Comparison of ENCODE assay signal across 8 cellular contexts in the genomic region with DNA sequence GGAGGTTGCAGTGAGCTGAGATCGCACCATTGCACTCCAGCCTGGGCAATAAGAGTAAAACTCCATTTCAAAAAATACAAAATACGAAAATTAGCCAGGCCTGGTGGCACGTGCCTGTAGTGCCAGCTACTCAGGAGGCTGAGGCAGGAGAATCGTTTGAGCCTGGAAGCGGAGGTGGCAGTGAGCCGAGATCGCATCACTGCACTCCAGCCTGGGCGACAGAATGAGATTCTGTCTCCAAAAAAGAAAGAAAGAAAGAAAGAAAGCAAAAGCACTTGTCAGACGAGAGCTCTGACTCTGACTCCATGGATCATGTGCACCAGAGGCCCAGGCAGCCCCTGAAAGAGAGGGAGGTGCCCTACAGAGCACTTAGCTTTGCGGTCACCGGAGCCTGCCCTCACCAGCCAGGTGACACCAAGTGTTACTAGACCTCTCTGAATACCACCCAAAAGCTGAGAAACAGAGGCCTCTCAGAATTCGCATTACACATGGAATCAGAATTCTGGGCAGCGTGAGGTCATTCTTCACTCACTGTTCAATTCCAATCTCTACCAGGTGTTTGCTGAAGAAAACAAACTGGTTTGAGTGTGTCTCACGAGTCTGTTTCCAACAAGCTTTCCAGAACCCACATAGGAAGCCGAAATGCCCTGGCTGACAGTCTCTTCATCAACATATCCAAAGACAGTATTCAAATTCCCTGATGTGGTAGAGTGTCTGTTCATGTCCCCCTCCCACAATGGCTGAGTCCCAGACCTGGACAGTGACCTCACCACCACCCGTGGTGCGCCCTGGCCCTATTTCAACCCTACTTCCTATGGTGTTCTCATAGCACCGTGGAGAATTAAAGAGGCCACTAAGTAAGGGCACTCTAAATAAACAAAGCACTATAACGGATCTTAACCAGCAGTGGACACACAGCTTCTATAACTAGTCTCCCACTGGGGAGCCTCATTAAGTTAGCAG. TPM values are rescaled to one million over a fixed set of nuclear protein-coding genes. Genes with fewer than 3 reads are reported as not detected.
DNase-seq lines count a peak whose midpoint lies in the region; ATAC-seq and TF ChIP-seq lines count a peak whose summit lies in the region.

No MANE protein-coding gene starts in this region.

- H3K4me3 ChIP-seq in GM08714 (ENCODE audit: low read length) (peak overlapping the region; percentile 94), NT2/D1 (ENCODE audit: insufficient read length, low read depth) (peak overlapping the region; percentile 67)
- peak overlapping the region; percentile 93 for H3K4me3 ChIP-seq in effector memory CD4-positive, alpha-beta T cell (ENCODE audit: insufficient read depth, low read depth, low read length, poor library complexity, severe bottlenecking)

- no peaks in the 10 kb centered on the region for H3K9me3 Mint-ChIP-seq in naive thymus-derived CD8-positive, alpha-beta T cell

- H3K27me3 Mint-ChIP-seq in naive thymus-derived CD8-positive, alpha-beta T cell = no peaks in the 10 kb centered on the region

- peaks cover 22% of the 10 kb centered on the region for H3K36me3 ChIP-seq in NT2/D1 (ENCODE audit: insufficient read depth, insufficient read length, low read length)
- H3K36me3 ChIP-seq in effector memory CD4-positive, alpha-beta T cell (ENCODE audit: control insufficient read depth, insufficient read depth, low read length) = peaks cover 16% of the 10 kb centered on the region

- H3K4me1 ChIP-seq in NT2/D1 (ENCODE audit: insufficient read depth, insufficient read length) = no peaks in the 10 kb centered on the region
- peaks cover 16% of the 10 kb centered on the region for H3K4me1 ChIP-seq in effector memory CD4-positive, alpha-beta T cell (ENCODE audit: control insufficient read depth, insufficient read depth, low read length, poor library complexity, severe bottlenecking)

- H3K4me1 Mint-ChIP-seq in naive thymus-derived CD8-positive, alpha-beta T cell = peaks cover 23 to 41% (median 33%) of the 10 kb centered on the region in 4 donors

- DNase-seq in NT2/D1 (ENCODE audit: low read depth, low spot score) (no peak), OCI-M2 (lab: John Stamatoyannopoulos, UW; ENCODE audit: unreplicated experiment) (no peak), GM10266 (ENCODE audit: extremely low spot score) (no peak), NCI-H2171 (lab: John Stamatoyannopoulos, UW) (no peak)
- no peak for DNase-seq in effector memory CD4-positive, alpha-beta T cell
- peak in 1 of 10 donors; percentile 9 for DNase-seq in naive thymus-derived CD8-positive, alpha-beta T cell

- peak overlapping the region; percentile 31 to 100 (median 99) for H3K27ac Mint-ChIP-seq in naive thymus-derived CD8-positive, alpha-beta T cell

- peak overlapping the region; percentile 91 to 98 (median 96) for H3K4me3 Mint-ChIP-seq in naive thymus-derived CD8-positive, alpha-beta T cell

- ATAC-seq in naive thymus-derived CD8-positive, alpha-beta T cell = no peak
- no peak for ATAC-seq in HG02610 (IDR thresholded peaks at IDR 0.05; ENCODE audit: unreplicated experiment)

- no peaks in the 10 kb centered on the region for H3K27me3 ChIP-seq in NT2/D1 (ENCODE audit: insufficient read depth, insufficient read length)
- H3K27me3 ChIP-seq in effector memory CD4-positive, alpha-beta T cell (replicated peaks; ENCODE audit: control insufficient read depth, insufficient read depth, low read length, poor library complexity, severe bottlenecking) = no peaks in the 10 kb centered on the region

- H3K27ac ChIP-seq in effector memory CD4-positive, alpha-beta T cell (ENCODE audit: insufficient read depth, low read length, poor library complexity, severe bottlenecking) = no peak overlapping the region

- peak overlapping the region; percentile 91 for H3K9ac ChIP-seq in NT2/D1 (ENCODE audit: insufficient read length, low read depth)

- H3K36me3 Mint-ChIP-seq in naive thymus-derived CD8-positive, alpha-beta T cell = peaks cover 0 to 22% (median 0%) of the 10 kb centered on the region in 3 donors

- no peak for TF ChIP-seq CTCF in GM10266 (IDR thresholded peaks at IDR 0.05; ENCODE audit: control insufficient read depth, insufficient read depth, low read depth, missing control alignments)

- POLR2A ChIA-PET in naive thymus-derived CD8-positive, alpha-beta T cell (lab: Charles Lee) = interaction anchor here (0.6 to 3.5 kb wide), 8 partner anchors 8 to 94 kb away, joined by 3 to 33 read pairs (median 4); a partner anchor contains a TSS

- no peaks in the 10 kb centered on the region for H3K9me3 ChIP-seq in NT2/D1 (ENCODE audit: insufficient read depth, low read length)
- no peaks in the 10 kb centered on the region for H3K9me3 ChIP-seq in effector memory CD4-positive, alpha-beta T cell (ENCODE audit: control insufficient read depth, low read length)

RNA-seq across cellular contexts. Expression of a gene that starts 1.5 kb away (rescaled TPM):
- 10 to 100 TPM; 63.9 to 70.6 TPM for total RNA-seq in naive thymus-derived CD8-positive, alpha-beta T cell
- polyA plus RNA-seq in naive thymus-derived CD8-positive, alpha-beta T cell = 1 to 10 TPM; 3.1 to 4.9 (median 4.8) TPM

RNA-seq across cellular contexts. Expression of a gene that starts 29.4 kb away (rescaled TPM):
- 10 to 100 TPM; 12.2 to 13.1 TPM for total RNA-seq in naive thymus-derived CD8-positive, alpha-beta T cell
- 1 to 10 TPM; 6.6 to 9.8 (median 8.2) TPM for polyA plus RNA-seq in naive thymus-derived CD8-positive, alpha-beta T cell

RNA-seq across cellular contexts. Expression of a gene that starts 45.6 kb away (rescaled TPM):
- total RNA-seq in naive thymus-derived CD8-positive, alpha-beta T cell = 10 to 100 TPM; 46.5 to 47.7 TPM
- polyA plus RNA-seq in naive thymus-derived CD8-positive, alpha-beta T cell = 10 to 100 TPM; 76.6 to 98.0 (median 81.2) TPM
